9 cellular contexts compared by ENCODE assay signal in the genomic region with DNA sequence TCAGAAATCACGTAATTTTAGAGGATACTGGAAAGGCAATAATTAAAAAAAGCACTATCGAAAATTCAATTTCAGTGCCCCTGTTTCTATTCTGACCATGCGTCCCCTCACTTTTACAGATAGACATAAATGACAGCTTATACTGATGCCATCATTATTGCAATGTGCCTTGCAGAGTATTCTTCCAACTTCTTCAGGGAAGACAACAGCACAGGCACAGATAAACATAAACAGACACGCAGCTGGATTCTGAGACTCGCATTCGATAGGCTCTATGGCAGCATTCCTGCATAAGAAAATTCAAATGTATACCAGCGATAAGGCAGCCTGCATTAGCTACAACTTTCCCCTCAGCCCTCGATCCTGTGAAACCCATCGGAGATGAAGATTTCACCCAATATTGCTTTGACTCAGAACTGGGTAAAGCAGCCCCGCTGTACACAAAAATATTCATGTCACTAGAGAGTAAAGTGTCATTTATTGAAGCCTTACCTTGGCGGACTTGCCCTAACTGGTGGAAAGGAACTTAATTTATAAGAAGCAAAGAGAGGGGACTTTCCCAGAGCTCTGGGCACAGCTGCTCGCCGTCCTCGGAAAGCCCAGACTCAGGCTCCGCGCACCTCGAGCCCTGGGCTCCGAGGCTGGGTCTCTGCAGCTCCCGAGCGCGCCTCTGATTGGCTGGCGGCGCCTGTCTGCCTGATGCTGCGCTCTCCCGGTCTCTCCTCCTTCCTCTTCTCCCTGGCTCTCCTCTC. TPM values are rescaled to one million over a fixed set of nuclear protein-coding genes. Genes with fewer than 3 reads are reported as not detected.
DNase-seq lines count a peak whose midpoint lies in the region; ATAC-seq and TF ChIP-seq lines count a peak whose summit lies in the region.
"Had no signal": no experiment of that assay in that cellular context is flagged by ENCODE, and none has a peak within 500 bp of the region (broad histone marks: within the 10 kb centered on the region; RNA-seq: fewer than 3 reads in every experiment).

A gene with protein sequence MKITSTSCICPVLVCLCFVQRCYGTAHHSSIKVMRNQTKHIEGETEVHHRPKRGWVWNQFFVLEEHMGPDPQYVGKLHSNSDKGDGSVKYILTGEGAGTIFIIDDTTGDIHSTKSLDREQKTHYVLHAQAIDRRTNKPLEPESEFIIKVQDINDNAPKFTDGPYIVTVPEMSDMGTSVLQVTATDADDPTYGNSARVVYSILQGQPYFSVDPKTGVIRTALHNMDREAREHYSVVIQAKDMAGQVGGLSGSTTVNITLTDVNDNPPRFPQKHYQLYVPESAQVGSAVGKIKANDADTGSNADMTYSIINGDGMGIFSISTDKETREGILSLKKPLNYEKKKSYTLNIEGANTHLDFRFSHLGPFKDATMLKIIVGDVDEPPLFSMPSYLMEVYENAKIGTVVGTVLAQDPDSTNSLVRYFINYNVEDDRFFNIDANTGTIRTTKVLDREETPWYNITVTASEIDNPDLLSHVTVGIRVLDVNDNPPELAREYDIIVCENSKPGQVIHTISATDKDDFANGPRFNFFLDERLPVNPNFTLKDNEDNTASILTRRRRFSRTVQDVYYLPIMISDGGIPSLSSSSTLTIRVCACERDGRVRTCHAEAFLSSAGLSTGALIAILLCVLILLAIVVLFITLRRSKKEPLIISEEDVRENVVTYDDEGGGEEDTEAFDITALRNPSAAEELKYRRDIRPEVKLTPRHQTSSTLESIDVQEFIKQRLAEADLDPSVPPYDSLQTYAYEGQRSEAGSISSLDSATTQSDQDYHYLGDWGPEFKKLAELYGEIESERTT (minus strand): TSS at position 607 of the 752 bp plus-strand sequence. CDS start 149,214 bp downstream, outside the sequence.

- DNase-seq in HK-2 (ENCODE audit: unreplicated experiment): peak; percentile 63
- peak; percentile 75 for DNase-seq in RWPE1 (ENCODE audit: low spot score)
- DNase-seq in fibroblast of pulmonary artery (ENCODE audit: low read depth): peak; percentile 59
- no peak for DNase-seq in omental fat pad (ENCODE audit: low spot score)
- DNase-seq in KBM-7: no peak
- no peak for DNase-seq in CD14-positive monocyte (ENCODE audit: low spot score)
- no peak for DNase-seq in activated effector memory CD4-positive, alpha-beta T cell treated with Interleukin-2 at 50 U/mL for 16 hours
- DNase-seq in NCI-H2196 (lab: John Stamatoyannopoulos, UW; ENCODE audit: unreplicated experiment): no peak

- peak; percentile 41 for ATAC-seq in omental fat pad (ENCODE audit: low FRiP score)

- intact Hi-C loops in CD14-positive monocyte (cut with micrococcal nuclease): no loop called here

- TF ChIP-seq CTCF in RWPE1 (conservative IDR thresholded peaks at IDR 0.05; ENCODE audit: low read depth) (no peak), fibroblast of pulmonary artery (IDR thresholded peaks at IDR 0.05; ENCODE audit: low read length, missing control alignments) (no peak), omental fat pad (IDR thresholded peaks at IDR 0.05) (no peak), CD14-positive monocyte (IDR thresholded peaks at IDR 0.05) (no peak)

- H3K36me3 Mint-ChIP-seq in CD14-positive monocyte: no peaks in the 10 kb centered on the region

- POLR2A ChIA-PET in RWPE1 (lab: Yijun Ruan, JAX; ENCODE audit: low non-redundant PET): no interaction called here

- no peaks in the 10 kb centered on the region for H3K4me1 Mint-ChIP-seq in CD14-positive monocyte

- H3K27ac ChIP-seq in RWPE1: no peak within 1 kb of the TSS
- H3K27ac ChIP-seq: Peyer's patch had no signal

- in situ Hi-C loops in KBM-7 (cut with MboI; ENCODE audit: low pct_unique_long_range_greater_than_20kb, low sequenced_read_pairs): no loop called here

- peak within 1 kb of the TSS; percentile 37 for H3K4me3 ChIP-seq in fibroblast of pulmonary artery (replicated peaks; ENCODE audit: low read depth, low read length)
- H3K4me3 ChIP-seq: Peyer's patch had no signal

- H3K9me3 Mint-ChIP-seq in CD14-positive monocyte: peaks cover 0 to 3% (median 1%) of the 10 kb centered on the region in 7 donors

- peaks cover 4 to 13% (median 5%) of the 10 kb centered on the region in 3 donors for H3K27me3 Mint-ChIP-seq in CD14-positive monocyte (ENCODE audit: low read depth in 3 of 3)

- H3K27ac Mint-ChIP-seq in CD14-positive monocyte: no peak within 1 kb of the TSS

- no peak within 1 kb of the TSS for H3K4me3 Mint-ChIP-seq in CD14-positive monocyte

- CTCF ChIA-PET in RWPE1 (lab: Yijun Ruan, JAX): interaction anchor here (0.6 kb wide), 1 partner anchor 99 kb away, joined by 3 read pairs; no protein-coding TSS in a partner anchor

RNA-seq across cellular contexts. Expression of the gene that starts here (rescaled TPM):
- total RNA-seq in omental fat pad: not detected
- not detected for polyA plus RNA-seq in CD14-positive monocyte
- total RNA-seq: Peyer's patch had no signal

Comparison
In these comparisons a context has a peak if more than half of its experiments do, and no peak if none do; other contexts are left out.
1. Peak in ATAC-seq in omental fat pad; RNA of the gene not detected or under 1 TPM.
2. DNase-seq: peak in HK-2 (single experiment), RWPE1 (single experiment) and fibroblast of pulmonary artery (single experiment); none in omental fat pad (single experiment), KBM-7 (single experiment), CD14-positive monocyte (single experiment), activated effector memory CD4-positive, alpha-beta T cell treated with Interleukin-2 at 50 U/mL for 16 hours (single experiment) and NCI-H2196 (single experiment).